ENCODE assay signal across 9 cellular contexts in the genomic region with DNA sequence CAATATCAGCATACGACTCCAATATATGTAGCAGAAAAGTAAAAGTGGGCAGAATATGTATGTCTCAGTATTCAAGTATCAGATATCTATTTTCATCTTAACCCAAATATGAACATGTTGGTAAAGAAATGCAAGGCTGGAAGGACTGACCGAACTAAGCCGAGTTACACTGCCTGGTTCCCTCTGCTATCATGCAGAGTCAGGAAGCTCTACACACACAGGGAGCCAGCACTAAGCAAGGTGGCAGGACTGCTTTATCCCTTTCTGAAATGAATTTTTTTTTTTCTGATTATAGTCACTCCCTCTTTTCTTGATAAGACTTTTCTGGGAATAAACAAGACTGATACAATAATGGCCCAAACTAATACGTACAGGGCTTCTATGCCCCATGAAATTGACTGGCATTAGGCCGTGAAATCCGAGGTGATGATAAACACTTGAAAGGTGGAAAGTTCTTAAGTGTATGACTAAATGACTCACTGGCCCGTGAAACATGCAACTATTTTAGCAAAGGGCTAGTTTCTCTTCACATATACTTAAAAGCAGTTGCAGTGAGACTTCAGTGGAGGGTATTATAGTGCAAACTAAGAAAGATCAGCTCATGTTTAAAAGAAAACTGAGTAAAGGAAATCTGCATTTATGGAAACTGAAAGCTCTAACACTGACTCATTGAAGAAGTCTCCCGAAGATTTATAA. TPM values are rescaled to one million over a fixed set of nuclear protein-coding genes. Genes with fewer than 3 reads are reported as not detected.
DNase-seq lines count a peak whose midpoint lies in the region; ATAC-seq, FAIRE-seq and TF ChIP-seq lines count a peak whose summit lies in the region.
"Had no signal": no experiment of that assay in that cellular context is flagged by ENCODE, and none has a peak within 500 bp of the region (broad histone marks: within the 10 kb centered on the region; RNA-seq: fewer than 3 reads in every experiment).

No MANE protein-coding gene starts in this region.

- H3K9ac ChIP-seq in endocrine pancreas (ENCODE audit: control insufficient read depth, insufficient read depth, low read length) = no peak overlapping the region

- TF ChIP-seq CTCF in breast epithelium (IDR thresholded peaks at IDR 0.05) = no peak

- H3K4me3 ChIP-seq in endocrine pancreas (ENCODE audit: control insufficient read depth, insufficient read depth, low read length) = peak overlapping the region; percentile 19
- no peak overlapping the region for H3K4me3 ChIP-seq in breast epithelium

- DNase-seq in GM12892 (ENCODE audit: insufficient read length) = no peak
- no peak for DNase-seq in stimulated activated CD8-positive, alpha-beta memory T cell treated with anti-CD3 and anti-CD28 coated beads, Interleukin-4, amount 100 ng/mL, for 48 hours
- no peak for DNase-seq in NCI-H1436 (lab: John Stamatoyannopoulos, UW)
- DNase-seq in NCI-H524 treated with DMSO at 0.1 percent for 48 hours (lab: John Stamatoyannopoulos, UW) = no peak
- DNase-seq in breast epithelium (ENCODE audit: low spot score in 2 of 2) = no peak

- peak; percentile 65 for FAIRE-seq in GM12892 (lab: Jason Lieb, UNC)
- FAIRE-seq: endothelial cell of umbilical vein had no signal

- H3K27ac ChIP-seq in breast epithelium = no peak overlapping the region

- H3K9me3 ChIP-seq in endocrine pancreas (ENCODE audit: control insufficient read depth, low read length) = peaks cover 2% of the 10 kb centered on the region
- peaks cover 11 to 18% of the 10 kb centered on the region in 2 donors for H3K9me3 ChIP-seq in breast epithelium

- H3K36me3 ChIP-seq in endocrine pancreas (ENCODE audit: control insufficient read depth, insufficient read depth, low read length) (no peaks in the 10 kb centered on the region), breast epithelium (no peaks in the 10 kb centered on the region)

- H3K4me1 ChIP-seq in endocrine pancreas (ENCODE audit: control insufficient read depth, insufficient read depth, low read length) = peaks cover 4% of the 10 kb centered on the region
- H3K4me1 ChIP-seq in breast epithelium = no peaks in the 10 kb centered on the region

- H3K27me3 ChIP-seq in endocrine pancreas (ENCODE audit: control insufficient read depth, insufficient read depth, low read length) = no peaks in the 10 kb centered on the region
- H3K27me3 ChIP-seq in breast epithelium = no peaks in the 10 kb centered on the region

- intact Hi-C loops in breast epithelium (cut with DNase I; ENCODE audit: low total_unique reads) = no loop called here

- no peak for TF ChIP-seq POLR2A in GM12892 (IDR thresholded peaks at IDR 0.05; ENCODE audit: low read depth, low read length)
- no peak for TF ChIP-seq POLR2A in breast epithelium (IDR thresholded peaks at IDR 0.05)

- peak; percentile 81 for ATAC-seq in GM21447 (IDR thresholded peaks at IDR 0.05; ENCODE audit: unreplicated experiment)
- peak; percentile 81 for ATAC-seq in HG03565 (IDR thresholded peaks at IDR 0.05; ENCODE audit: unreplicated experiment)

RNA-seq across cellular contexts. Expression of a gene that starts 14.9 kb away (rescaled TPM):
- 0.19 TPM for polyA plus RNA-seq in GM12892 (2012; ENCODE audit: missing spikeins)
- 10 to 100 TPM in 2 of 3 donors, 1 to 10 TPM in 1; 7.5 to 17.3 (median 11.8) TPM for total RNA-seq in breast epithelium
